In the genomic region with DNA sequence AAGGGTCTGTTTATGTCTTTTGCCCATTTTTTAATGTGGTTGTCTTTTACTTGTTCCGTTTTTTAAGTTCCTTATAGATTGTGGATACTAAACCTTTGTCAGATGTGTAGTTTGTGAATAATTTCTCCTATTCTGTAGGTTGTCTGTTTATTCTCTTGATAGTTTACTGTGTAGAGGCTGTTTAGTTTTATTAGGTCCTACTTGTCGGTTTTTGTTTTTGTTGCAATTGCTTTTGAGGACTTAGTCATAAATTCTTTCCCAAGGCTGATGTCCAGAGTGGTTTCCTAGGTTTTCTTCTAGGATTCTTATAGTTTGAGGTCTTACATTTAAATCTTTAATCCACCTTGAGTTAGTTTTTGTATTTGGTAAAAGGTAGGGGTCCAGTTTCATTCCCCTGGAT, we compare ENCODE assay signal across 1 cellular context.
TF ChIP-seq lines count a peak whose summit lies in the region.

No MANE protein-coding gene starts in this region.

TF ChIP-seq in HepG2, 621 proteins besides CTCF, POLR2A, EP300 and RAD21:
- TF ChIP-seq, protein P1, sequence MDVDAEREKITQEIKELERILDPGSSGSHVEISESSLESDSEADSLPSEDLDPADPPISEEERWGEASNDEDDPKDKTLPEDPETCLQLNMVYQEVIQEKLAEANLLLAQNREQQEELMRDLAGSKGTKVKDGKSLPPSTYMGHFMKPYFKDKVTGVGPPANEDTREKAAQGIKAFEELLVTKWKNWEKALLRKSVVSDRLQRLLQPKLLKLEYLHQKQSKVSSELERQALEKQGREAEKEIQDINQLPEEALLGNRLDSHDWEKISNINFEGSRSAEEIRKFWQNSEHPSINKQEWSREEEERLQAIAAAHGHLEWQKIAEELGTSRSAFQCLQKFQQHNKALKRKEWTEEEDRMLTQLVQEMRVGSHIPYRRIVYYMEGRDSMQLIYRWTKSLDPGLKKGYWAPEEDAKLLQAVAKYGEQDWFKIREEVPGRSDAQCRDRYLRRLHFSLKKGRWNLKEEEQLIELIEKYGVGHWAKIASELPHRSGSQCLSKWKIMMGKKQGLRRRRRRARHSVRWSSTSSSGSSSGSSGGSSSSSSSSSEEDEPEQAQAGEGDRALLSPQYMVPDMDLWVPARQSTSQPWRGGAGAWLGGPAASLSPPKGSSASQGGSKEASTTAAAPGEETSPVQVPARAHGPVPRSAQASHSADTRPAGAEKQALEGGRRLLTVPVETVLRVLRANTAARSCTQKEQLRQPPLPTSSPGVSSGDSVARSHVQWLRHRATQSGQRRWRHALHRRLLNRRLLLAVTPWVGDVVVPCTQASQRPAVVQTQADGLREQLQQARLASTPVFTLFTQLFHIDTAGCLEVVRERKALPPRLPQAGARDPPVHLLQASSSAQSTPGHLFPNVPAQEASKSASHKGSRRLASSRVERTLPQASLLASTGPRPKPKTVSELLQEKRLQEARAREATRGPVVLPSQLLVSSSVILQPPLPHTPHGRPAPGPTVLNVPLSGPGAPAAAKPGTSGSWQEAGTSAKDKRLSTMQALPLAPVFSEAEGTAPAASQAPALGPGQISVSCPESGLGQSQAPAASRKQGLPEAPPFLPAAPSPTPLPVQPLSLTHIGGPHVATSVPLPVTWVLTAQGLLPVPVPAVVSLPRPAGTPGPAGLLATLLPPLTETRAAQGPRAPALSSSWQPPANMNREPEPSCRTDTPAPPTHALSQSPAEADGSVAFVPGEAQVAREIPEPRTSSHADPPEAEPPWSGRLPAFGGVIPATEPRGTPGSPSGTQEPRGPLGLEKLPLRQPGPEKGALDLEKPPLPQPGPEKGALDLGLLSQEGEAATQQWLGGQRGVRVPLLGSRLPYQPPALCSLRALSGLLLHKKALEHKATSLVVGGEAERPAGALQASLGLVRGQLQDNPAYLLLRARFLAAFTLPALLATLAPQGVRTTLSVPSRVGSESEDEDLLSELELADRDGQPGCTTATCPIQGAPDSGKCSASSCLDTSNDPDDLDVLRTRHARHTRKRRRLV (CRISPR knock-in tag; IDR thresholded peaks at IDR 0.05): no peak
- TF ChIP-seq PHF21A (CRISPR knock-in tag; IDR thresholded peaks at IDR 0.05) (no peak), SALL2 (CRISPR knock-in tag; IDR thresholded peaks at IDR 0.05) (no peak), TFDP1 (CRISPR knock-in tag; IDR thresholded peaks at IDR 0.05; ENCODE audit: borderline replicate concordance) (no peak), NFATC3 (CRISPR knock-in tag; IDR thresholded peaks at IDR 0.05) (no peak), NFIB (CRISPR knock-in tag; IDR thresholded peaks at IDR 0.05; ENCODE audit: borderline replicate concordance) (no peak), ZNF7 (CRISPR knock-in tag; IDR thresholded peaks at IDR 0.05) (no peak), PRPF4 (IDR thresholded peaks at IDR 0.05; ENCODE audit: low read depth, low read length, poor library complexity, severe bottlenecking) (no peak), ZNF335 (CRISPR knock-in tag; IDR thresholded peaks at IDR 0.05) (no peak), RNF2 (conservative IDR thresholded peaks at IDR 0.05; ENCODE audit: low read depth) (no peak)
- TF ChIP-seq, protein P2, sequence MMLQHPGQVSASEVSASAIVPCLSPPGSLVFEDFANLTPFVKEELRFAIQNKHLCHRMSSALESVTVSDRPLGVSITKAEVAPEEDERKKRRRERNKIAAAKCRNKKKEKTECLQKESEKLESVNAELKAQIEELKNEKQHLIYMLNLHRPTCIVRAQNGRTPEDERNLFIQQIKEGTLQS (CRISPR knock-in tag; IDR thresholded peaks at IDR 0.05): no peak
- TF ChIP-seq, protein P3, sequence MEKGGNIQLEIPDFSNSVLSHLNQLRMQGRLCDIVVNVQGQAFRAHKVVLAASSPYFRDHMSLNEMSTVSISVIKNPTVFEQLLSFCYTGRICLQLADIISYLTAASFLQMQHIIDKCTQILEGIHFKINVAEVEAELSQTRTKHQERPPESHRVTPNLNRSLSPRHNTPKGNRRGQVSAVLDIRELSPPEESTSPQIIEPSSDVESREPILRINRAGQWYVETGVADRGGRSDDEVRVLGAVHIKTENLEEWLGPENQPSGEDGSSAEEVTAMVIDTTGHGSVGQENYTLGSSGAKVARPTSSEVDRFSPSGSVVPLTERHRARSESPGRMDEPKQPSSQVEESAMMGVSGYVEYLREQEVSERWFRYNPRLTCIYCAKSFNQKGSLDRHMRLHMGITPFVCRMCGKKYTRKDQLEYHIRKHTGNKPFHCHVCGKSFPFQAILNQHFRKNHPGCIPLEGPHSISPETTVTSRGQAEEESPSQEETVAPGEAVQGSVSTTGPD (CRISPR knock-in tag; IDR thresholded peaks at IDR 0.05): no peak
